ENCODE assay signal across 1 cellular context in genomic region chr6:165799736-165800135, GRCh38.
TF ChIP-seq lines count a peak whose summit lies in the region.

No MANE protein-coding gene starts in this region.

TF ChIP-seq in WTC11, 78 proteins besides CTCF, POLR2A, EP300 and RAD21 (continued from another document):
- TF ChIP-seq PRDM15 (CRISPR knock-in tag; IDR thresholded peaks at IDR 0.05) = no peak
- TF ChIP-seq CBFB (CRISPR knock-in tag; IDR thresholded peaks at IDR 0.05; ENCODE audit: low read depth) = no peak
- TF ChIP-seq GRHL2 (CRISPR knock-in tag; IDR thresholded peaks at IDR 0.05; ENCODE audit: insufficient replicate concordance, severe bottlenecking) = no peak
- no peak for TF ChIP-seq NFYB (CRISPR knock-in tag; conservative IDR thresholded peaks at IDR 0.05; ENCODE audit: low read depth)
- TF ChIP-seq IRF1 (CRISPR knock-in tag; IDR thresholded peaks at IDR 0.05) = no peak
- TF ChIP-seq JAZF1 (CRISPR knock-in tag; IDR thresholded peaks at IDR 0.05) = no peak
- TF ChIP-seq ZNF281 (CRISPR knock-in tag; IDR thresholded peaks at IDR 0.05) = no peak
- TF ChIP-seq, protein P1, sequence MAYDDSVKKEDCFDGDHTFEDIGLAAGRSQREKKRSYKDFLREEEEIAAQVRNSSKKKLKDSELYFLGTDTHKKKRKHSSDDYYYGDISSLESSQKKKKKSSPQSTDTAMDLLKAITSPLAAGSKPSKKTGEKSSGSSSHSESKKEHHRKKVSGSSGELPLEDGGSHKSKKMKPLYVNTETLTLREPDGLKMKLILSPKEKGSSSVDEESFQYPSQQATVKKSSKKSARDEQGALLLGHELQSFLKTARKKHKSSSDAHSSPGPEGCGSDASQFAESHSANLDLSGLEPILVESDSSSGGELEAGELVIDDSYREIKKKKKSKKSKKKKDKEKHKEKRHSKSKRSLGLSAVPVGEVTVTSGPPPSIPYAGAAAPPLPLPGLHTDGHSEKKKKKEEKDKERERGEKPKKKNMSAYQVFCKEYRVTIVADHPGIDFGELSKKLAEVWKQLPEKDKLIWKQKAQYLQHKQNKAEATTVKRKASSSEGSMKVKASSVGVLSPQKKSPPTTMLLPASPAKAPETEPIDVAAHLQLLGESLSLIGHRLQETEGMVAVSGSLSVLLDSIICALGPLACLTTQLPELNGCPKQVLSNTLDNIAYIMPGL (CRISPR knock-in tag; IDR thresholded peaks at IDR 0.05) = no peak
- TF ChIP-seq ATF3 (CRISPR knock-in tag; conservative IDR thresholded peaks at IDR 0.05) = no peak
- no peak for TF ChIP-seq FOXK1 (CRISPR knock-in tag; IDR thresholded peaks at IDR 0.05)
- no peak for TF ChIP-seq ZMAT4 (CRISPR knock-in tag; IDR thresholded peaks at IDR 0.05)
- TF ChIP-seq, protein P2, sequence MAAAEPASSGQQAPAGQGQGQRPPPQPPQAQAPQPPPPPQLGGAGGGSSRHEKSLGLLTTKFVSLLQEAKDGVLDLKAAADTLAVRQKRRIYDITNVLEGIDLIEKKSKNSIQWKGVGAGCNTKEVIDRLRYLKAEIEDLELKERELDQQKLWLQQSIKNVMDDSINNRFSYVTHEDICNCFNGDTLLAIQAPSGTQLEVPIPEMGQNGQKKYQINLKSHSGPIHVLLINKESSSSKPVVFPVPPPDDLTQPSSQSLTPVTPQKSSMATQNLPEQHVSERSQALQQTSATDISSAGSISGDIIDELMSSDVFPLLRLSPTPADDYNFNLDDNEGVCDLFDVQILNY (CRISPR knock-in tag; IDR thresholded peaks at IDR 0.05) = no peak
- TF ChIP-seq ZNF396 (CRISPR knock-in tag; IDR thresholded peaks at IDR 0.05; ENCODE audit: borderline replicate concordance) = no peak
TF ChIP-seq in WTC11: peak in this region for 0.
